In genomic region chr11:35682230-35683195, GRCh38 we compare ENCODE assay signal across 8 cellular contexts. TPM values are rescaled to one million over a fixed set of nuclear protein-coding genes. Genes with fewer than 3 reads are reported as not detected.
DNase-seq lines count a peak whose midpoint lies in the region; ATAC-seq and TF ChIP-seq lines count a peak whose summit lies in the region.

No MANE protein-coding gene starts in this region.

- H3K27me3 ChIP-seq in testis, result no peaks in the 10 kb centered on the region

- H3K9me3 ChIP-seq in testis, result no peaks in the 10 kb centered on the region

- 38 to 42% methylated on average over 9 of the region's 9 CpGs for WGBS in testis, 2 donors

- DNase-seq in NCI-H2107 treated with DMSO at 0.1 percent for 48 hours (lab: John Stamatoyannopoulos, UW; ENCODE audit: unreplicated experiment) (peak; percentile 86), NCI-H2107 (lab: John Stamatoyannopoulos, UW) (no peak), inferior parietal cortex (ENCODE audit: extremely low spot score) (peak; percentile 47), testis (peak; percentile 42)
- DNase-seq in activated CD4-positive, alpha-beta T cell treated with anti-CD3 and anti-CD28 coated beads, Interleukin-2, amount 50 U/mL, for 48 hours, result no peak
- DNase-seq in activated CD8-positive, alpha-beta memory T cell treated with anti-CD3 and anti-CD28 coated beads for 24 hours, result no peak

- ATAC-seq in SK-N-SH treated with all-trans-retinoic acid at 6 μM for 48 hours (peak; percentile 25), GM21786 (IDR thresholded peaks at IDR 0.05; ENCODE audit: unreplicated experiment) (no peak)

- no peak overlapping the region for H3K27ac ChIP-seq in testis

- H3K36me3 ChIP-seq in testis (ENCODE audit: low read depth, missing control alignments), result no peaks in the 10 kb centered on the region

- TF ChIP-seq POLR2A in testis (IDR thresholded peaks at IDR 0.05), result no peak

- TF ChIP-seq CTCF in testis (IDR thresholded peaks at IDR 0.05), result no peak

- intact Hi-C loops in testis (cut with DNase I; ENCODE audit: low total_unique reads), result no loop called here

- H3K4me3 ChIP-seq in testis, result no peak overlapping the region

- H3K4me1 ChIP-seq in testis, result peaks cover 6% of the 10 kb centered on the region

TF ChIP-seq in SK-N-SH treated with all-trans-retinoic acid at 6 μM for 48 hours, 23 proteins besides CTCF, POLR2A, EP300 and RAD21:
- TF ChIP-seq ZFP30 (CRISPR knock-in tag; IDR thresholded peaks at IDR 0.05) (no peak), ESRRG (CRISPR knock-in tag; IDR thresholded peaks at IDR 0.05) (no peak), PATZ1 (CRISPR knock-in tag; IDR thresholded peaks at IDR 0.05; ENCODE audit: borderline replicate concordance) (no peak), CREB5 (CRISPR knock-in tag; IDR thresholded peaks at IDR 0.05; ENCODE audit: low read depth) (no peak), POU6F1 (CRISPR knock-in tag; IDR thresholded peaks at IDR 0.05; ENCODE audit: borderline replicate concordance, low read depth) (no peak), ISL1 (CRISPR knock-in tag; IDR thresholded peaks at IDR 0.05) (no peak), RARB (CRISPR knock-in tag; IDR thresholded peaks at IDR 0.05) (no peak), OSR1 (CRISPR knock-in tag; IDR thresholded peaks at IDR 0.05) (no peak)

RNA-seq across cellular contexts. Expression of gene TRIM44, which starts 19.9 kb away (rescaled TPM):
- total RNA-seq in testis, result 10 to 100 TPM; 37.1 to 42.3 TPM
- polyA plus RNA-seq in testis (ENCODE audit: insufficient read depth, low read depth, low replicate concordance), result 41.6 TPM

Comparison
In these comparisons a context has a peak if more than half of its experiments do, and no peak if none do; other contexts are left out.
1. DNase-seq: peak in NCI-H2107 treated with DMSO at 0.1 percent for 48 hours (single experiment), inferior parietal cortex (single experiment) and testis (single experiment); none in NCI-H2107 (single experiment), activated CD4-positive, alpha-beta T cell treated with anti-CD3 and anti-CD28 coated beads, Interleukin-2, amount 50 U/mL, for 48 hours (0 of 2) and activated CD8-positive, alpha-beta memory T cell treated with anti-CD3 and anti-CD28 coated beads for 24 hours (single experiment).